ENCODE assay signal across 13 cellular contexts in genomic region chr5:125316913-125317545, GRCh38.
DNase-seq lines count a peak whose midpoint lies in the region; ATAC-seq, FAIRE-seq and TF ChIP-seq lines count a peak whose summit lies in the region.
"Had no signal": no experiment of that assay in that cellular context is flagged by ENCODE, and none has a peak within 500 bp of the region (broad histone marks: within the 10 kb centered on the region; RNA-seq: fewer than 3 reads in every experiment).

No MANE protein-coding gene starts in this region.

- H3K27me3 Mint-ChIP-seq in brain = peaks cover 4% of the 10 kb centered on the region

- H3K4me1 ChIP-seq in smooth muscle cell (ENCODE audit: low read depth) (peaks cover 16% of the 10 kb centered on the region), esophagus squamous epithelium (no peaks in the 10 kb centered on the region)
- H3K4me1 ChIP-seq: right atrium auricular region, suprapubic skin had no signal

- WGBS in smooth muscle cell (ENCODE audit: low lambda C conversion rate) = 52% methylated on average over 7 of the region's 7 CpGs
- WGBS in esophagus squamous epithelium, 2 donors = 72 to 77% methylated on average over 7 of the region's 7 CpGs

- peaks cover 30% of the 10 kb centered on the region for H3K4me1 Mint-ChIP-seq in brain

- intact Hi-C loops in esophagus squamous epithelium (cut with DNase I) = no loop called here

- H3K27ac ChIP-seq in smooth muscle cell (ENCODE audit: low read depth) = no peak overlapping the region
- no peak overlapping the region for H3K27ac ChIP-seq in esophagus squamous epithelium
- H3K27ac ChIP-seq: 22Rv1, right atrium auricular region, suprapubic skin had no signal

- H3K9ac ChIP-seq in smooth muscle cell (ENCODE audit: low read depth) = no peak overlapping the region

- no peaks in the 10 kb centered on the region for H3F3A ChIP-seq in smooth muscle cell (ENCODE audit: low read depth)

- H3K9me3 Mint-ChIP-seq in brain = peaks cover 4 to 32% (median 23%) of the 10 kb centered on the region in 5 experiments

- H3K9me3 ChIP-seq in smooth muscle cell (replicated peaks; ENCODE audit: low read depth) (no peaks in the 10 kb centered on the region), esophagus squamous epithelium (no peaks in the 10 kb centered on the region)
- H3K9me3 ChIP-seq: right atrium auricular region, suprapubic skin had no signal

- peak overlapping the region; percentile 72 for H3K4me2 ChIP-seq in smooth muscle cell

- H2AFZ ChIP-seq in smooth muscle cell (ENCODE audit: low read depth) = peak overlapping the region; percentile 1

- no peak for TF ChIP-seq CTCF in brain (conservative IDR thresholded peaks at IDR 0.05)
- no peak for TF ChIP-seq CTCF in smooth muscle cell (IDR thresholded peaks at IDR 0.05; ENCODE audit: borderline replicate concordance, insufficient read depth, poor library complexity, severe bottlenecking)
- TF ChIP-seq CTCF in esophagus squamous epithelium (IDR thresholded peaks at IDR 0.05) = no peak

- H3K36me3 Mint-ChIP-seq in brain = peaks cover 18% of the 10 kb centered on the region

- no peak for ATAC-seq in HG03095 (IDR thresholded peaks at IDR 0.05; ENCODE audit: unreplicated experiment)

- FAIRE-seq in urothelium cell line (lab: Jason Lieb, UNC) = no peak
- FAIRE-seq: bronchial epithelial cell had no signal

- H3K36me3 ChIP-seq in smooth muscle cell (ENCODE audit: low read depth) (no peaks in the 10 kb centered on the region), esophagus squamous epithelium (no peaks in the 10 kb centered on the region)
- H3K36me3 ChIP-seq: right atrium auricular region, suprapubic skin had no signal

- no peaks in the 10 kb centered on the region for H3K79me2 ChIP-seq in smooth muscle cell (ENCODE audit: low read depth)

- no peaks in the 10 kb centered on the region for H4K20me1 ChIP-seq in smooth muscle cell (ENCODE audit: low read depth)

- peak; percentile 70 for DNase-seq in NCI-H1105 treated with DMSO at 0.1 percent for 48 hours (lab: John Stamatoyannopoulos, UW)
- DNase-seq in NCI-H1105 (lab: John Stamatoyannopoulos, UW) = no peak
- DNase-seq in NCI-H2196 treated with DMSO at 0.1 percent for 48 hours (lab: John Stamatoyannopoulos, UW; ENCODE audit: unreplicated experiment) = peak; percentile 97
- no peak for DNase-seq in smooth muscle cell (lab: John Stamatoyannopoulos, UW; ENCODE audit: unreplicated experiment)
- no peak for DNase-seq in urothelium cell line (ENCODE audit: low spot score)
- DNase-seq in esophagus squamous epithelium (lab: John Stamatoyannopoulos, UW) = no peak
- DNase-seq: T-helper 1 cell had no signal

- H3K27me3 ChIP-seq in smooth muscle cell (ENCODE audit: low read depth) = no peaks in the 10 kb centered on the region
- no peaks in the 10 kb centered on the region for H3K27me3 ChIP-seq in esophagus squamous epithelium
- H3K27me3 ChIP-seq: right atrium auricular region, suprapubic skin had no signal

- no peak for TF ChIP-seq POLR2A in esophagus squamous epithelium (IDR thresholded peaks at IDR 0.05)

- peak overlapping the region; percentile 85 to 94 (median 89) for H3K27ac Mint-ChIP-seq in brain

- H3K4me3 Mint-ChIP-seq in brain = peak overlapping the region in 4 of 5 experiments; percentile 59 to 65 (median 61)

- no peak overlapping the region for H3K4me3 ChIP-seq in smooth muscle cell
- no peak overlapping the region for H3K4me3 ChIP-seq in esophagus squamous epithelium
- H3K4me3 ChIP-seq: right atrium auricular region, suprapubic skin had no signal

Comparison
In these comparisons a context has a peak if more than half of its experiments do, and no peak if none do; other contexts are left out.
1. DNase-seq: peak in NCI-H1105 treated with DMSO at 0.1 percent for 48 hours (single experiment) and NCI-H2196 treated with DMSO at 0.1 percent for 48 hours (single experiment); none in NCI-H1105 (single experiment), smooth muscle cell (single experiment), urothelium cell line (single experiment) and esophagus squamous epithelium (single experiment).